In the genomic region with DNA sequence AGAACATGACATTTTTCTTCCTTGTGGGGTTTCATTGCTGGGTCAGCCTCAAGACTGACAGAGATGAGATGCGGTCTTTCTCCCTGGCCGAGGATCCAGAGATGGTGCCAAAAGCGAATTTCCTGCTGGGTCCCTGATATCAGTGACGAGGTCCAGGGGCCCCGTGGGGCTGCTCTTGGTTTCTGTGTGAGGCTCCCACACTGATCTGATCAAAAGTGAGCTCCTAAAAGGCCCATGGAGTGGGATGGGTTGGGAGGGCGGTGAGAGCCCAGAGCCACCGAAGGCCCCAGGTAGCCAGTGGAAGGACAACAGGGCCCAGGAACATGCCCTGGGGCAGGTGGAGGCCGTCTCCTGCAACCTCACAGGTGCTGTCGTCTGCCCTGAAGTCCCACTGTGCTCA, we compare ENCODE assay signal across 20 cellular contexts.
"Had no signal": no experiment of that assay in that cellular context is flagged by ENCODE, and none has a peak within 500 bp of the region (broad histone marks: within the 10 kb centered on the region; RNA-seq: fewer than 3 reads in every experiment).

No MANE protein-coding gene starts in this region.

- H3K27ac ChIP-seq: epithelial cell of prostate, esophagus squamous epithelium, gastrocnemius medialis, heart left ventricle, hepatocyte, left lung, lower lobe of right lung had no signal

- ATAC-seq: effector memory CD8-positive, alpha-beta T cell; esophagus mucosa; gastrocnemius medialis; heart left ventricle; left cardiac atrium; left lung; left ventricle myocardium superior; lower lobe of right lung had no signal

- H3K36me3 ChIP-seq: esophagus squamous epithelium, gastrocnemius medialis, heart left ventricle, left lung, lower lobe of right lung had no signal

- H3K9me3 ChIP-seq: esophagus squamous epithelium, gastrocnemius medialis, left lung, lower lobe of right lung had no signal

- H3K4me2 ChIP-seq: hepatocyte had no signal

- H2AFZ ChIP-seq: hepatocyte had no signal

- H3K27me3 ChIP-seq: esophagus squamous epithelium, gastrocnemius medialis, hepatocyte had no signal

- H3K4me1 ChIP-seq: esophagus squamous epithelium, gastrocnemius medialis, heart left ventricle, left lung, lower lobe of right lung had no signal

- DNase-seq: cortex of kidney; effector CD8-positive, alpha-beta T cell; effector memory CD8-positive, alpha-beta T cell; endodermal cell; erythroblast; esophagus squamous epithelium; foreskin melanocyte; gastrocnemius medialis; heart left ventricle; hypothalamus; immature natural killer cell; left cardiac atrium; left lung; left ventricle myocardium superior; lower lobe of right lung; mesenchymal stem cell; midbrain had no signal

- H3K4me3 ChIP-seq: esophagus squamous epithelium, gastrocnemius medialis, heart left ventricle, hepatocyte, left lung, lower lobe of right lung had no signal
